26 cellular contexts compared by ENCODE assay signal in the genomic region with DNA sequence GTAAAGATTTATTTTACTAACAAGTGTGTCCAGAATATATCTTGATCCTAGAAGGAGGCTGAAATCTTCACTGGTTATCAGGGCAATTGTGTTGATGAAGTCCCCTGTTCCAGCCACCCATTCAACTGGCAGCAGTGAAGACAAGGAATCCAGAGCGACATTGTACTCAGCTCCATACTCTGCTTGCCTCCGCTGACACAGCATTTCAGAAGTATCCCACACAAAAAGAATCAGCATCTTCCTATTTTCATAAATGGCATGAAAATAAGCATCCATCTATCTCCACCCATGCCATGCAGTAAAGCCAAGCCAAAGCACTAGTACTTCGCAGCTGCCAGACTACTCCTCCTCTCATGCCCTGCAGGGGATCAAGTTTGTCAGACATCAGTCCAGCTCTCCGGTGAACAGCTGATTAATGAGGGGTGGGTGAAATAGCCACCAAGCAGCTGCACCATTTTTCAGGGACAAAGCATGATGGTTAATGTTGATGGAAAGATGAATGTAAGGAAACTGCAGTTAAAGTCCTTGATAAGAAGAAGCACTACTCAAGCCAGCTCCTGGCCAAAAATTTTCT. TPM values are rescaled to one million over a fixed set of nuclear protein-coding genes. Genes with fewer than 3 reads are reported as not detected.
"Had no signal": no experiment of that assay in that cellular context is flagged by ENCODE, and none has a peak within 500 bp of the region (broad histone marks: within the 10 kb centered on the region; RNA-seq: fewer than 3 reads in every experiment).

No MANE protein-coding gene starts in this region.

- H3K27me3 ChIP-seq: hepatocyte, neural progenitor cell, neutrophil, right atrium auricular region, tibial nerve, uterus had no signal

- H3K9ac ChIP-seq: neural progenitor cell had no signal

- ATAC-seq: naive thymus-derived CD8-positive, alpha-beta T cell; sciatic nerve; stimulated activated memory B cell treated with anti-CD40 and anti-IgM and Interleukin-4, amounts not matched to agents 10 μg/mL and 1 μg/mL and 100 μg/mL, for 72 hours; stimulated activated naive CD8-positive, alpha-beta T cell treated with anti-CD3 and anti-CD28 coated beads, Interleukin-15, amount 100 ng/mL, for 72 hours had no signal

- H3K36me3 ChIP-seq: left ventricle myocardium inferior, neural progenitor cell, neutrophil, right atrium auricular region, tibial nerve, uterus had no signal

- H3K36me3 Mint-ChIP-seq: naive thymus-derived CD8-positive, alpha-beta T cell; neural progenitor cell; stimulated activated memory B cell treated with anti-CD40 and anti-IgM and Interleukin-4, amounts not matched to agents 10 μg/mL and 1 μg/mL and 100 μg/mL, for 72 hours; type B pancreatic cell had no signal

- H3K4me3 Mint-ChIP-seq: mesothelial cell of epicardium; naive thymus-derived CD8-positive, alpha-beta T cell; nephron progenitor cell; neural progenitor cell; stimulated activated memory B cell treated with anti-CD40 and anti-IgM and Interleukin-4, amounts not matched to agents 10 μg/mL and 1 μg/mL and 100 μg/mL, for 72 hours; stimulated activated naive CD8-positive, alpha-beta T cell treated with anti-CD3 and anti-CD28 coated beads, Interleukin-15, amount 100 ng/mL, for 72 hours; type B pancreatic cell had no signal

- DNase-seq: islet precursor cell; left ventricle myocardium inferior; mesendoderm; naive thymus-derived CD8-positive, alpha-beta T cell; nephron progenitor cell; occipital lobe; stimulated activated CD4-positive, alpha-beta T cell treated with anti-CD3 and anti-CD28 coated beads, Interleukin-1b, Interleukin-23, amount 100 ng/mL, for 48 hours; stimulated activated CD4-positive, alpha-beta T cell treated with anti-CD3 and anti-CD28 coated beads, Interleukin-2, amount 100 ng/mL, for 48 hours; stimulated activated CD4-positive, alpha-beta T cell treated with anti-CD3 and anti-CD28 coated beads, Interleukin-4, amount 100 ng/mL, for 4 hours; stimulated activated CD8-positive, alpha-beta memory T cell treated with anti-CD3 and anti-CD28 coated beads, Interleukin-4, amount 100 ng/mL, for 48 hours; stimulated activated naive CD4-positive, alpha-beta T cell treated with Interleukin-2 at 50 U/mL for 16 hours; stimulated activated naive CD8-positive, alpha-beta T cell treated with anti-CD3 and anti-CD28 coated beads, Interleukin-15, amount 100 ng/mL, for 72 hours; substantia nigra; uterus had no signal

- H3K79me2 ChIP-seq: hepatocyte had no signal

- H2AFZ ChIP-seq: hepatocyte, neural progenitor cell had no signal

- H3K27me3 Mint-ChIP-seq: progenitor cell of endocrine pancreas; stimulated activated memory B cell treated with anti-CD40 and anti-IgM and Interleukin-4, amounts not matched to agents 10 μg/mL and 1 μg/mL and 100 μg/mL, for 72 hours; stimulated activated naive CD8-positive, alpha-beta T cell treated with anti-CD3 and anti-CD28 coated beads, Interleukin-15, amount 100 ng/mL, for 72 hours had no signal

- H3K27ac ChIP-seq: hepatocyte, left ventricle myocardium inferior, neural progenitor cell, neutrophil, right atrium auricular region, tibial nerve, uterus had no signal

- H3K4me1 ChIP-seq: left ventricle myocardium inferior, neural progenitor cell, right atrium auricular region, tibial nerve, uterus had no signal

- H3K4me3 ChIP-seq: hepatocyte, left ventricle myocardium inferior, lung, neural progenitor cell, right atrium auricular region, smooth muscle cell, tibial nerve, uterus had no signal

- H3K9me3 Mint-ChIP-seq: naive thymus-derived CD8-positive, alpha-beta T cell; nephron progenitor cell; stimulated activated memory B cell treated with anti-CD40 and anti-IgM and Interleukin-4, amounts not matched to agents 10 μg/mL and 1 μg/mL and 100 μg/mL, for 72 hours; stimulated activated naive CD8-positive, alpha-beta T cell treated with anti-CD3 and anti-CD28 coated beads, Interleukin-15, amount 100 ng/mL, for 72 hours had no signal

- H3K4me1 Mint-ChIP-seq: naive thymus-derived CD8-positive, alpha-beta T cell; nephron progenitor cell; neural progenitor cell; stimulated activated memory B cell treated with anti-CD40 and anti-IgM and Interleukin-4, amounts not matched to agents 10 μg/mL and 1 μg/mL and 100 μg/mL, for 72 hours; stimulated activated naive CD8-positive, alpha-beta T cell treated with anti-CD3 and anti-CD28 coated beads, Interleukin-15, amount 100 ng/mL, for 72 hours had no signal

- H3K27ac Mint-ChIP-seq: mesothelial cell of epicardium; naive thymus-derived CD8-positive, alpha-beta T cell; nephron progenitor cell; neural progenitor cell; progenitor cell of endocrine pancreas; stimulated activated memory B cell treated with anti-CD40 and anti-IgM and Interleukin-4, amounts not matched to agents 10 μg/mL and 1 μg/mL and 100 μg/mL, for 72 hours; stimulated activated naive CD8-positive, alpha-beta T cell treated with anti-CD3 and anti-CD28 coated beads, Interleukin-15, amount 100 ng/mL, for 72 hours; type B pancreatic cell had no signal

- H3K9me3 ChIP-seq: left ventricle myocardium inferior, neutrophil, right atrium auricular region, tibial nerve, uterus had no signal

- H3K4me2 ChIP-seq: hepatocyte, neural progenitor cell, smooth muscle cell had no signal

RNA-seq across cellular contexts. Expression of a gene that starts 54.0 kb away (rescaled TPM):
- polyA plus RNA-seq: naive thymus-derived CD8-positive, alpha-beta T cell had no signal
